8 cellular contexts compared by ENCODE assay signal in the genomic region with DNA sequence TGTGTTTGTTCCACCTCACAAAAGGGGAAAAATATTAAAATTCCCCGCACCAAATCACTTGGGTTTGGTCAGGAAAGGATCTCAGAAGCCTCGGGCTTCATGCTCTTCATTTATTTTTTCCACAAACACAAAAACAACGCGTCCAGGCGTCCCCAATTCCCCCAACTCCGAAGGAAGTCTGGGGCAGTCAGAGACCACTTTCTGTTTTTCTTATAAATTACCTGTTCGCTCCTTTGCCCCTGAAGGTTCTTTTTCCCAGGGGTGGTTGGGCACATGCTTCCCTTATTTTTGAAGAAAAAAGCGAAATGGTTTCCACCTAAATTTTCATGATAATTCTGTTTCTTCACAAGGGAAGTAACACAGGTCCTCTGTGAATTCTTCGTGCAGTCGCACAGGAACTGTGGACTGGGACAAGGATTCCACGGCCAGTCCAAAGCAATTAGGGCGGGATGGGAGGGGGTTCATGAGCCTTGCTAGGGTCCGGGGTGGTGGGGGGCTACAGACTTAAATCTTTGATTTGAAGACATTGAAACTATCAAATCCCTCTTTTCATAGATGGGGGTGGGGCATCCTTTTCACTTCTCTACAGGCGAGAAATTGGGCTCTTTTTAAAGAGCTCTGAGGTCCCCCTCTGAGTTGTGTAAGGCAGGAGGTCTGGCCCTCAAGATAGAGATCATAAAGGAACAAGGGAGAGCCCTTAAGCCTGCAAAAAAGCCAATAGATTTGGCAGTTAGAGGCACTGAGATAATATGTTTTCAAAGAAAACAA. TPM values are rescaled to one million over a fixed set of nuclear protein-coding genes. Genes with fewer than 3 reads are reported as not detected.
DNase-seq lines count a peak whose midpoint lies in the region; ATAC-seq and TF ChIP-seq lines count a peak whose summit lies in the region.

No MANE protein-coding gene starts in this region.

- TF ChIP-seq CTCF in endothelial cell (IDR thresholded peaks at IDR 0.05; ENCODE audit: unreplicated experiment), result no peak
- no peak for TF ChIP-seq CTCF in vagina (IDR thresholded peaks at IDR 0.05)

- DNase-seq in DMS 273 (lab: John Stamatoyannopoulos, UW; ENCODE audit: unreplicated experiment), result peak; percentile 60
- DNase-seq in DMS 273 treated with DMSO at 0.1 percent for 48 hours (lab: John Stamatoyannopoulos, UW), result no peak
- DNase-seq in HUDEP-2 (lab: John Stamatoyannopoulos, UW; ENCODE audit: unreplicated experiment in 76 of 76), result peak in 46 of 76 experiments; percentile 16 to 82 (median 52)
- DNase-seq in T-cell, result peak in 9 of 34 experiments; percentile 4 to 36 (median 12)
- DNase-seq in endothelial cell (ENCODE audit: low spot score), result peak; percentile 17
- DNase-seq in vagina (ENCODE audit: extremely low spot score in 2 of 2), result no peak

- H3K36me3 ChIP-seq in muscle layer of colon (ENCODE audit: insufficient read depth, low read length), result no peaks in the 10 kb centered on the region
- no peaks in the 10 kb centered on the region for H3K36me3 ChIP-seq in vagina

- H3K4me3 Mint-ChIP-seq in T-cell, result peak overlapping the region; percentile 95 to 97 (median 96)
- peak overlapping the region; percentile 96 for H3K4me3 Mint-ChIP-seq in endothelial cell (ENCODE audit: unreplicated experiment)

- H3K27me3 ChIP-seq in muscle layer of colon (ENCODE audit: control insufficient read depth in 1 of 2, insufficient read depth in 2 of 2, low read length in 2 of 2) (no peaks in the 10 kb centered on the region), vagina (no peaks in the 10 kb centered on the region)

- no peaks in the 10 kb centered on the region for H3K36me3 Mint-ChIP-seq in T-cell
- H3K36me3 Mint-ChIP-seq in endothelial cell (ENCODE audit: low read depth, unreplicated experiment), result no peaks in the 10 kb centered on the region

- no peaks in the 10 kb centered on the region for H3K9me3 ChIP-seq in muscle layer of colon (ENCODE audit: low read length)
- no peaks in the 10 kb centered on the region for H3K9me3 ChIP-seq in vagina

- intact Hi-C loops in vagina (cut with DNase I), result loop anchor here (2.0 kb wide), 2 partner anchors 42 to 68 kb away; a partner anchor contains a TSS

- no peak for TF ChIP-seq POLR2A in vagina (IDR thresholded peaks at IDR 0.05)

- POLR2A ChIA-PET in T-cell (lab: Charles Lee), result interaction anchor here (0.5 to 2.9 kb wide), 25 partner anchors 11 to 1815 kb away, joined by 3 to 43 read pairs (median 6); a partner anchor contains a TSS

- peak overlapping the region; percentile 46 to 78 for H3K4me3 ChIP-seq in muscle layer of colon (ENCODE audit: low read depth in 1 of 2, low read length in 2 of 2)
- peak overlapping the region; percentile 63 to 69 for H3K4me3 ChIP-seq in vagina

- H3K27ac ChIP-seq in muscle layer of colon (ENCODE audit: low read depth, low read length) (peak overlapping the region; percentile 94), vagina (peak overlapping the region; percentile 81)

- CTCF ChIA-PET in T-cell (lab: Charles Lee), result interaction anchor here in 1 of 2 donors (0.5 to 2.2 kb wide), 9 partner anchors 13 to 70 kb away, joined by 3 to 19 read pairs (median 3); a partner anchor contains a TSS

- peak in 1 of 4 experiments; percentile 4 for ATAC-seq in T-cell (replicated peaks in 1 of 4)
- no peak for ATAC-seq in GM18517 (IDR thresholded peaks at IDR 0.05; ENCODE audit: unreplicated experiment)

- H3K4me1 ChIP-seq in muscle layer of colon (ENCODE audit: insufficient read depth, low read length), result peaks cover 9% of the 10 kb centered on the region
- peaks cover 15% of the 10 kb centered on the region for H3K4me1 ChIP-seq in vagina

- peak overlapping the region; percentile 97 to 100 for H3K27ac Mint-ChIP-seq in T-cell
- H3K27ac Mint-ChIP-seq in endothelial cell (ENCODE audit: unreplicated experiment), result peak overlapping the region; percentile 94

- no peaks in the 10 kb centered on the region for H3K9me3 Mint-ChIP-seq in T-cell
- no peaks in the 10 kb centered on the region for H3K9me3 Mint-ChIP-seq in endothelial cell (ENCODE audit: unreplicated experiment)

- H3K9ac ChIP-seq in muscle layer of colon (ENCODE audit: low read length), result peak overlapping the region; percentile 59

- H3K4me1 Mint-ChIP-seq in T-cell, result peaks cover 21 to 26% (median 23%) of the 10 kb centered on the region in 3 donors
- peaks cover 12% of the 10 kb centered on the region for H3K4me1 Mint-ChIP-seq in endothelial cell (ENCODE audit: unreplicated experiment)

- H3K27me3 Mint-ChIP-seq in T-cell (no peaks in the 10 kb centered on the region), endothelial cell (ENCODE audit: unreplicated experiment) (peaks cover 5% of the 10 kb centered on the region)

RNA-seq across cellular contexts. Expression of a gene that starts 30.5 kb away (rescaled TPM):
- total RNA-seq in T-cell, result 1 to 10 TPM; 1.0 to 2.4 (median 1.8) TPM
- total RNA-seq in endothelial cell (ENCODE audit: unreplicated experiment), result 1.2 TPM
- total RNA-seq in vagina, result 7.6 TPM

Comparison
In these comparisons a context has a peak if more than half of its experiments do, and no peak if none do; other contexts are left out.
1. DNase-seq: peak in DMS 273 (single experiment), HUDEP-2 (46 of 76) and endothelial cell (single experiment); none in DMS 273 treated with DMSO at 0.1 percent for 48 hours (single experiment) and vagina (0 of 2).